Comparison of ENCODE assay signal across 8 cellular contexts in the genomic region with DNA sequence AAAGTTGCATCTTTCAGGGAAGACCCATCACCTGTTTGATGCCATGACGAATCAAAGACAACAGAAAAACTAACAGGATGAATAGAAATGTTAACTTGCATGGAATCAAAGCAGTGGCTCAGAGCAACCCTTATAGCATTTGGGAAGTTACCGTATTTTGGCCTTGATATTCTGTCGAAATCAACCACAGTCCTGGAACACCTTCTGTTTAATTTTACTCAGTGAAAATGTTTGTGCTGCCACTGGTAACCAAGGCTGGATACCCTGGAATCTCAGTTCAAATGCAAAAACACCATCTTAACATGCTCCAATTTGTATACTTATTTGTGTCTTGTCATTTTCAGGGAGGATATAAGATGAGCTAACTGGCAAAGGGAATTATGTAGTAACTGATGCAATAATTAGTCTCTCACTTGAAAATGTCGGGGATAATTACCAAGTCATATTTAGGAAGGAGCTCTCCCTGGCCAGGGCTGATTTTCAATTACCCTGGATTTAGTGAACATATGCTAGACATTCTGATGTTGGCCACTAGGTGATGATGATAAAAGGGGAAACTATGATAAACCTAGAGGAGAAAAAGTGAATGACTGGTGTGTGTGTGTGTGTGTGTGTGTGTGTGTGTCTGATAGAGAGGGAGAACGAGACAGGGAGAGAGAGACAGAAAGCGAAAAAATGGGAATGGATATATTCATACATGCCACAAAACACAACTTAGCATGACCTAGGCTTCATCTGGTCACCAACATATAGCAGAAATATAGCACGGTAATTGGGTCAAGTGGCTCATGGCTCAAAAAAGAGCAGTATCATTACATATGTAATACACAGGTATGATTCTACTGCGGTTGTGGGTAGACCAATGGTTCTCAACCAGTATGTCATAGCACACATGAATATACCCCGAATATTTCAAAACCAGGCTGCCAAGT. TPM values are rescaled to one million over a fixed set of nuclear protein-coding genes. Genes with fewer than 3 reads are reported as not detected.
DNase-seq lines count a peak whose midpoint lies in the region; ATAC-seq and TF ChIP-seq lines count a peak whose summit lies in the region.

No MANE protein-coding gene starts in this region.

- no peaks in the 10 kb centered on the region for H3K9me3 ChIP-seq in Panc1 (ENCODE audit: control insufficient read depth, insufficient read depth, low read depth, low read length)

- DNase-seq in BJ (ENCODE audit: low read depth) (no peak), Panc1 (ENCODE audit: low read depth, low spot score) (no peak), germinal center (ENCODE audit: low spot score) (peak; percentile 19), DMS153 (lab: John Stamatoyannopoulos, UW) (no peak), NCI-H1105 (lab: John Stamatoyannopoulos, UW) (no peak), GOT3 (lab: John Stamatoyannopoulos, UW) (no peak)

- H3K27ac ChIP-seq in Panc1 (ENCODE audit: low read length), result no peak overlapping the region

- POLR2A ChIA-PET in BJ (lab: Charles Lee), result interaction anchor here (0.7 kb wide), 1 partner anchor 205 kb away, joined by 4 read pairs; no protein-coding TSS in a partner anchor
- POLR2A ChIA-PET in Panc1 (lab: Charles Lee), result no interaction called here

- no TSS peak for BruUV-seq in Panc1 (replicated peaks; lab: Mats Ljungman, UMichigan)

- H3K4me3 ChIP-seq in BJ (ENCODE audit: low read depth, low read length) (no peak overlapping the region), Panc1 (ENCODE audit: low read depth in 2 of 2, low read length in 2 of 2) (no peak overlapping the region)

- H3K36me3 ChIP-seq in BJ (ENCODE audit: control insufficient read depth, insufficient read depth, low read length), result no peaks in the 10 kb centered on the region
- no peaks in the 10 kb centered on the region for H3K36me3 ChIP-seq in Panc1 (ENCODE audit: control insufficient read depth, insufficient read depth, low read length)

- in situ Hi-C loops in Panc1 (cut with HindIII; ENCODE audit: low pct_unique_long_range_greater_than_20kb, low sequenced_read_pairs), result no loop called here

- CTCF ChIA-PET in BJ (lab: Yijun Ruan, JAX) (interaction anchor here (0.6 to 2.2 kb wide), 13 partner anchors 10 to 1554 kb away, joined by 3 to 8 read pairs (median 3); no protein-coding TSS in a partner anchor), Panc1 (lab: Charles Lee) (no interaction called here)

- intact Hi-C loops in Panc1 (cut with micrococcal nuclease; ENCODE audit: unreplicated experiment), result no loop called here

- ATAC-seq in HG02610 (IDR thresholded peaks at IDR 0.05; ENCODE audit: unreplicated experiment) (peak; percentile 48), Panc1 (no peak), GM18520 (IDR thresholded peaks at IDR 0.05; ENCODE audit: unreplicated experiment) (no peak)

- H3K4me1 ChIP-seq in Panc1 (ENCODE audit: control insufficient read depth, insufficient read depth, low read length), result no peaks in the 10 kb centered on the region

- TF ChIP-seq CTCF in BJ (IDR thresholded peaks at IDR 0.05; ENCODE audit: insufficient read depth, low read depth, low read length) (peak; percentile 36), Panc1 (IDR thresholded peaks at IDR 0.05) (peak; percentile 27; the same call in 1 of the 2 replicates)

- H3K27me3 ChIP-seq in BJ (ENCODE audit: control insufficient read depth, insufficient read depth, low read length), result no peaks in the 10 kb centered on the region
- no peaks in the 10 kb centered on the region for H3K27me3 ChIP-seq in Panc1 (ENCODE audit: control insufficient read depth, insufficient read depth, low read length)

RNA-seq across cellular contexts. Expression of gene PRICKLE2, which starts 19.0 kb away (rescaled TPM):
- polyA plus RNA-seq in BJ (2011; rRNA removed), result 3.5 and 3.9 TPM in 2 replicates
- 17.4 and 18.2 TPM in 2 replicates for polyA minus RNA-seq in BJ (2011; rRNA and poly(A)+ RNA removed)
- 0.26 TPM for total RNA-seq in Panc1 (2021; ENCODE audit: unreplicated experiment)
- 0.06 TPM for polyA plus RNA-seq in Panc1 (2012; ENCODE audit: insufficient read length)
